In the genomic region with DNA sequence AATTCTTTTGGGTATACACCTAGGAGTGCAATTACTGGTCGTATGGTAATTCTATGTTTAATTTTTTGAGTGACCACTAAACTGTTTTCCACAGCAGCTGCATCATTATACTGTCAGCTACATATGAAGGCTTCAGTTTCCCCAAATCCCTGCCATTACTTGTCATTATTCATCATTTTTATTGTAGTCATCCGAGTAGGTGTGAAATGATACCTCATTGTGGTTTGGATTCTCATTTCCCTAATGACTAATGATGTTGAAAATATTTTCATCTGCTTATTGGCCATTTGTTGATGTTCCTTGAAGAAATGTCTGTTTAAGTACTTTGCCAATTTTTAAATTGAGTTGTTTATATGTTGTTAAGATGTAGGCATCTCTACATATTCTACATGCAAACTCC, we compare ENCODE assay signal across 26 cellular contexts.
"Had no signal": no experiment of that assay in that cellular context is flagged by ENCODE, and none has a peak within 500 bp of the region (broad histone marks: within the 10 kb centered on the region; RNA-seq: fewer than 3 reads in every experiment).

No MANE protein-coding gene starts in this region.

- DNase-seq: natural killer cell; occipital lobe; ovary; posterior cingulate gyrus; psoas muscle; right cardiac atrium; right lobe of liver; sigmoid colon; small intestine; stimulated activated CD4-positive, alpha-beta T cell treated with anti-CD3 and anti-CD28 coated beads, Interleukin-15, amount 100 ng/mL, for 24 hours; stimulated activated CD4-positive, alpha-beta T cell treated with anti-CD3 and anti-CD28 coated beads, Interleukin-2, amount 100 ng/mL, for 24 hours; stimulated activated CD4-positive, alpha-beta T cell treated with anti-CD3 and anti-CD28 coated beads, Interleukin-2, amount 100 ng/mL, for 48 hours; stimulated activated CD4-positive, alpha-beta T cell treated with anti-CD3 and anti-CD28 coated beads, Interleukin-4, amount 100 ng/mL, for 24 hours; stimulated activated naive B cell treated with anti-CD40 and anti-IgM and Interleukin-4, amounts not matched to agents 10 μg/mL and 1 μg/mL and 100 μg/mL, for 72 hours; stimulated activated naive CD8-positive, alpha-beta T cell treated with anti-CD3 and anti-CD28 coated beads, Interleukin-15, amount 100 ng/mL, for 72 hours; stimulated activated naive CD8-positive, alpha-beta T cell treated with anti-CD3 and anti-CD28 coated beads, Interleukin-15, Interleukin-2, amounts not matched to agents 100 U/mL and 50 U/mL, for 24 hours; substantia nigra; testis; tibial artery; transverse colon; upper lobe of right lung; uterus had no signal

- FAIRE-seq: small intestine had no signal

- H3K4me3 ChIP-seq: neural progenitor cell, ovary, psoas muscle, right lobe of liver, sigmoid colon, suprapubic skin, testis, tibial artery, transverse colon, upper lobe of right lung, uterus had no signal

- H3K4me1 ChIP-seq: neural progenitor cell, parathyroid adenoma, psoas muscle, right lobe of liver, sigmoid colon, suprapubic skin, testis, transverse colon, upper lobe of right lung, uterus had no signal

- H3K27ac ChIP-seq: neural progenitor cell, ovary, parathyroid adenoma, psoas muscle, right lobe of liver, sigmoid colon, suprapubic skin, testis, tibial artery, transverse colon, upper lobe of right lung, uterus had no signal

- ATAC-seq: natural killer cell; psoas muscle; right lobe of liver; stimulated activated effector memory CD8-positive, alpha-beta T cell treated with anti-CD3 and anti-CD28 coated beads, Interleukin-12 subunit alpha, Interleukin-12 subunit beta, amount 100 ng/mL, for 72 hours; stimulated activated naive B cell treated with anti-CD40 and anti-IgM and Interleukin-4, amounts not matched to agents 10 μg/mL and 1 μg/mL and 100 μg/mL, for 72 hours; stimulated activated naive CD8-positive, alpha-beta T cell treated with anti-CD3 and anti-CD28 coated beads, Interleukin-15, amount 100 ng/mL, for 72 hours; stimulated activated naive CD8-positive, alpha-beta T cell treated with anti-CD3 and anti-CD28 coated beads, Interleukin-15, Interleukin-2, amounts not matched to agents 100 U/mL and 50 U/mL, for 24 hours; upper lobe of right lung had no signal

- H3K36me3 ChIP-seq: neural progenitor cell, ovary, right lobe of liver, sigmoid colon, suprapubic skin, tibial artery, transverse colon, upper lobe of right lung, uterus had no signal

- H3K27me3 ChIP-seq: neural progenitor cell, ovary, right lobe of liver, sigmoid colon, suprapubic skin, testis, tibial artery, transverse colon, upper lobe of right lung, uterus had no signal
